ENCODE assay signal across 1 cellular context in the genomic region with DNA sequence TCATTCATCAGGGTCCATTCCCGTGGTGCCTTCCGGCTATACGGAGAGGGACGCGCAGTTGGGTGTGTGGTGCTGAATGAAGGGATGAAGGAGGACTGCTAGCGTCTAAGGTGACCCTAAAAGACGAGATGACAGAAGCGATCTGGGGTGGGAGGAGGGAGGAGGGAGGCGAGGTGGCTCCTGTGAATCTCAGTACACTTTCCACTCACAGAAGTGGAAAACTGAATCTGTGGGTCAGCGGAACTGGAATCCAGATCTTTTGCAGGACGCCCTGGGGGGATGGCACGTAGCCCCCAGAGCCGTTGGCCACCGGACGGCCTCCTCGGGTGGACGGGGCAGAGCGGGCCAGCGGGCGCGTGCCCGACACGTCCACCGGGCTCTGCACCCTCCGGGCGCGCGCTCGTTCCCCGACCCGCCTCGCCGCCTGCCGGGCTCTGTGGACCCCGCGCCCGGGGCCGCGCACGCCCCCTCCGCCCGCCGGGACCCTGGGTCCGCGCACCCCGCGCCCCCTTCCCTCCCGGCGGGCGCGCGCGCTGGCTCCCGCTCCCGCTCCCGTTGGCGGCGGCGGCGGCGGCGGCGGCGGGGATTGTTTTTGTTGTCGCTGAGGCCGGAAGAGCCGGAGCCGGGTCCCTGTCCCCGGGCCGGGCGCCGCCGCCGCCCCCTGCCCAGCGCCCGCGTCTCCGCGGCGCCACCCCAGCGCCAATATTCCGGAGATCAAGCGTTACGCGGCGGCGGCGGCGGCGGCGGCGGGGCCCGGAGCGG.
TF ChIP-seq lines count a peak whose summit lies in the region.

Gene AGO4, plus strand, starts transcription at position 403 of the 762 bp plus-strand sequence. CDS start 401 bp downstream, outside the sequence.

TF ChIP-seq in HepG2, 621 proteins besides CTCF, POLR2A, EP300 and RAD21 (continued from another document and continues in another):
- TF ChIP-seq ZBTB7A (CRISPR knock-in tag; IDR thresholded peaks at IDR 0.05) (no peak), NR0B2 (CRISPR knock-in tag; IDR thresholded peaks at IDR 0.05) (peak; percentile 44; the same call in 1 of the 2 replicates), ZNF160 (CRISPR knock-in tag; IDR thresholded peaks at IDR 0.05) (no peak), ZSCAN20 (CRISPR knock-in tag; IDR thresholded peaks at IDR 0.05; ENCODE audit: borderline replicate concordance) (no peak), FOXA1 (IDR thresholded peaks at IDR 0.05) (no peak), FOXA1 (CRISPR knock-in tag; IDR thresholded peaks at IDR 0.05) (no peak), TRIM22 (IDR thresholded peaks at IDR 0.05) (no peak), HIC2 (CRISPR knock-in tag; IDR thresholded peaks at IDR 0.05; ENCODE audit: low read depth) (no peak), HOXA3 (CRISPR knock-in tag; IDR thresholded peaks at IDR 0.05) (peak; percentile 30; the same call in 1 of the 2 replicates), HNRNPLL (IDR thresholded peaks at IDR 0.05; ENCODE audit: low read depth, low read length, poor library complexity, severe bottlenecking) (peak; percentile 10), SAP130 (CRISPR knock-in tag; IDR thresholded peaks at IDR 0.05; ENCODE audit: low read depth) (peak; percentile 59), SALL1 (CRISPR knock-in tag; IDR thresholded peaks at IDR 0.05) (peak; percentile 23; the same call in 1 of the 2 replicates), BCLAF1 (IDR thresholded peaks at IDR 0.05) (no peak), NFIB (CRISPR knock-in tag; IDR thresholded peaks at IDR 0.05; ENCODE audit: borderline replicate concordance) (no peak), ZFP36L1 (CRISPR knock-in tag; IDR thresholded peaks at IDR 0.05) (no peak), NFKB2 (CRISPR knock-in tag; IDR thresholded peaks at IDR 0.05; ENCODE audit: borderline replicate concordance) (no peak), AKAP8 (CRISPR knock-in tag; IDR thresholded peaks at IDR 0.05) (0 out of 2 replicates have a peak, but pooled peaks have one; percentile 28), KAT8 (CRISPR knock-in tag; IDR thresholded peaks at IDR 0.05) (0 out of 2 replicates have a peak, but pooled peaks have one; percentile 21), ZNF639 (CRISPR knock-in tag; conservative IDR thresholded peaks at IDR 0.05) (peak; percentile 50; the same call in 1 of the 2 replicates), TEF (CRISPR knock-in tag; IDR thresholded peaks at IDR 0.05) (no peak), ZNF577 (CRISPR knock-in tag; IDR thresholded peaks at IDR 0.05; ENCODE audit: borderline replicate concordance, low read depth) (no peak), ZNF607 (CRISPR knock-in tag; IDR thresholded peaks at IDR 0.05; ENCODE audit: borderline replicate concordance) (no peak), U2AF2 (IDR thresholded peaks at IDR 0.05; ENCODE audit: low read depth, low read length) (no peak), ZNF709 (CRISPR knock-in tag; IDR thresholded peaks at IDR 0.05) (peak; percentile 58; the same call in 1 of the 2 replicates), ZNF484 (CRISPR knock-in tag; IDR thresholded peaks at IDR 0.05; ENCODE audit: borderline replicate concordance, low read depth) (peak; percentile 48; the same call in 1 of the 2 replicates), SCMH1 (CRISPR knock-in tag; IDR thresholded peaks at IDR 0.05; ENCODE audit: borderline replicate concordance) (no peak), ZSCAN21 (CRISPR knock-in tag; IDR thresholded peaks at IDR 0.05; ENCODE audit: borderline replicate concordance) (no peak), EEA1 (CRISPR knock-in tag; IDR thresholded peaks at IDR 0.05; ENCODE audit: borderline replicate concordance) (no peak; the same call in 1 of the 2 replicates), SOX13 (IDR thresholded peaks at IDR 0.05) (no peak), SOX13 (CRISPR knock-in tag; conservative IDR thresholded peaks at IDR 0.05 in 1 of 2, IDR thresholded peaks at IDR 0.05 in 1 of 2) (no peak), TOE1 (CRISPR knock-in tag; IDR thresholded peaks at IDR 0.05) (no peak), ZNF629 (CRISPR knock-in tag; conservative IDR thresholded peaks at IDR 0.05) (no peak), YEATS4 (CRISPR knock-in tag; IDR thresholded peaks at IDR 0.05; ENCODE audit: borderline replicate concordance) (no peak; the same call in 1 of the 2 replicates), GLI4 (CRISPR knock-in tag; IDR thresholded peaks at IDR 0.05; ENCODE audit: borderline replicate concordance) (no peak), FOXC1 (CRISPR knock-in tag; IDR thresholded peaks at IDR 0.05; ENCODE audit: borderline replicate concordance) (no peak), ZNF792 (CRISPR knock-in tag; IDR thresholded peaks at IDR 0.05) (no peak), ZNF724P (CRISPR knock-in tag; IDR thresholded peaks at IDR 0.05; ENCODE audit: borderline replicate concordance) (no peak), HMGA1 (CRISPR knock-in tag; conservative IDR thresholded peaks at IDR 0.05) (no peak)
- TF ChIP-seq, protein P1, sequence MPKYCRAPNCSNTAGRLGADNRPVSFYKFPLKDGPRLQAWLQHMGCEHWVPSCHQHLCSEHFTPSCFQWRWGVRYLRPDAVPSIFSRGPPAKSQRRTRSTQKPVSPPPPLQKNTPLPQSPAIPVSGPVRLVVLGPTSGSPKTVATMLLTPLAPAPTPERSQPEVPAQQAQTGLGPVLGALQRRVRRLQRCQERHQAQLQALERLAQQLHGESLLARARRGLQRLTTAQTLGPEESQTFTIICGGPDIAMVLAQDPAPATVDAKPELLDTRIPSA (CRISPR knock-in tag; IDR thresholded peaks at IDR 0.05; ENCODE audit: borderline replicate concordance) = no peak
- TF ChIP-seq, protein P2, sequence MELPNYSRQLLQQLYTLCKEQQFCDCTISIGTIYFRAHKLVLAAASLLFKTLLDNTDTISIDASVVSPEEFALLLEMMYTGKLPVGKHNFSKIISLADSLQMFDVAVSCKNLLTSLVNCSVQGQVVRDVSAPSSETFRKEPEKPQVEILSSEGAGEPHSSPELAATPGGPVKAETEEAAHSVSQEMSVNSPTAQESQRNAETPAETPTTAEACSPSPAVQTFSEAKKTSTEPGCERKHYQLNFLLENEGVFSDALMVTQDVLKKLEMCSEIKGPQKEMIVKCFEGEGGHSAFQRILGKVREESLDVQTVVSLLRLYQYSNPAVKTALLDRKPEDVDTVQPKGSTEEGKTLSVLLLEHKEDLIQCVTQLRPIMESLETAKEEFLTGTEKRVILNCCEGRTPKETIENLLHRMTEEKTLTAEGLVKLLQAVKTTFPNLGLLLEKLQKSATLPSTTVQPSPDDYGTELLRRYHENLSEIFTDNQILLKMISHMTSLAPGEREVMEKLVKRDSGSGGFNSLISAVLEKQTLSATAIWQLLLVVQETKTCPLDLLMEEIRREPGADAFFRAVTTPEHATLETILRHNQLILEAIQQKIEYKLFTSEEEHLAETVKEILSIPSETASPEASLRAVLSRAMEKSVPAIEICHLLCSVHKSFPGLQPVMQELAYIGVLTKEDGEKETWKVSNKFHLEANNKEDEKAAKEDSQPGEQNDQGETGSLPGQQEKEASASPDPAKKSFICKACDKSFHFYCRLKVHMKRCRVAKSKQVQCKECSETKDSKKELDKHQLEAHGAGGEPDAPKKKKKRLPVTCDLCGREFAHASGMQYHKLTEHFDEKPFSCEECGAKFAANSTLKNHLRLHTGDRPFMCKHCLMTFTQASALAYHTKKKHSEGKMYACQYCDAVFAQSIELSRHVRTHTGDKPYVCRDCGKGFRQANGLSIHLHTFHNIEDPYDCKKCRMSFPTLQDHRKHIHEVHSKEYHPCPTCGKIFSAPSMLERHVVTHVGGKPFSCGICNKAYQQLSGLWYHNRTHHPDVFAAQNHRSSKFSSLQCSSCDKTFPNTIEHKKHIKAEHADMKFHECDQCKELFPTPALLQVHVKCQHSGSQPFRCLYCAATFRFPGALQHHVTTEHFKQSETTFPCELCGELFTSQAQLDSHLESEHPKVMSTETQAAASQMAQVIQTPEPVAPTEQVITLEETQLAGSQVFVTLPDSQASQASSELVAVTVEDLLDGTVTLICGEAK (IDR thresholded peaks at IDR 0.05) = no peak
- TF ChIP-seq, protein P2 (CRISPR knock-in tag; IDR thresholded peaks at IDR 0.05) = 0 out of 2 replicates have a peak, but pooled peaks have one; percentile 49
